ENCODE assay signal across 1 cellular context in the genomic region with DNA sequence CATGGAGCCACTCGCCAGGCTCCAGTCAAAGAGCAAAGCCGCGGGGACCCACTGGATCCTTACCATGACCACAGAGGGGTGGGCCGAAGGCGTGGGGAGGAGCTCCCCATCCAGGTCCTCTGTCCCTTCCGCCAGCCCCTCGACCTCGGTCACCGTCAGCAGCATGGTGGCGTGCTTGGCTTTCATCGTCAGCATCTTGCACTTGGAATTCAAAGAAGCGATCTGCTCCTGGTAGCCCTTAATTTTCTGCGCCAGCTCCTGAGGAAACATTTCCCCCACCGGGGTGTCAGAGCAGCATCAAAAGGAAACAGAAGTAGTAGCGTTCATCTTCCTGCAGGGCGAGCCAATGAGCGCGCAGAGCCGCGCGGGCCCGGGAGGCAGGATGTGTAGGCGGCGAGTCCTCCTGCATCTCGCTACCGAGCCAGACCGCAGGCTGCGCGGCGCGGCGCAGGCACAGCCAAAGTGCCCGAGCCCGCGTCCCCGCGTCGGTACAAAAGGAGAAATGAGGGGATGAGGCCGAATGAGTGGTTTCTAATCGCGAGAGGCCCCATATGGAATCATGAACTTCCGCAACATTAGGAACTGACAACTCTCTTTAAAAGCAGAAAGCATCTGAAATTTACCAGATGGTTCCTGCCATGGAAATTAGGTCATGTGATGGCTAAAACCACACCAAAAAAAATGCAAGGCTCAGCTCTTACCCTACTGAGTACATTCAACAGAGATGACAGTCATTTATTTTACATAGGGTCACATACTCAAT.
TF ChIP-seq lines count a peak whose summit lies in the region.

No MANE protein-coding gene starts in this region.

TF ChIP-seq in HepG2, 621 proteins besides CTCF, POLR2A, EP300 and RAD21 (continued from another document):
- TF ChIP-seq PHF5A (CRISPR knock-in tag; IDR thresholded peaks at IDR 0.05; ENCODE audit: low read depth, unreplicated experiment): no peak
- TF ChIP-seq KAT2B (IDR thresholded peaks at IDR 0.05; ENCODE audit: borderline replicate concordance, low read depth, low read length): no peak
- TF ChIP-seq SP1 (IDR thresholded peaks at IDR 0.05): no peak
- no peak for TF ChIP-seq SP1 (CRISPR knock-in tag; IDR thresholded peaks at IDR 0.05)
- no peak for TF ChIP-seq HNRNPH1 (optimal IDR thresholded peaks at IDR 0.05; ENCODE audit: low read depth, low read length)
- peak; percentile 73 for TF ChIP-seq NCOA1 (CRISPR knock-in tag; IDR thresholded peaks at IDR 0.05)
- TF ChIP-seq CREM (IDR thresholded peaks at IDR 0.05): peak; percentile 24; the same call in 1 of the 2 replicates
- no peak for TF ChIP-seq CREM (CRISPR knock-in tag; IDR thresholded peaks at IDR 0.05)
- TF ChIP-seq ARHGAP35 (CRISPR knock-in tag; IDR thresholded peaks at IDR 0.05; ENCODE audit: borderline replicate concordance): no peak
- no peak for TF ChIP-seq FOSL1 (CRISPR knock-in tag; IDR thresholded peaks at IDR 0.05; ENCODE audit: borderline replicate concordance)
- no peak for TF ChIP-seq ZNF75D (CRISPR knock-in tag; IDR thresholded peaks at IDR 0.05; ENCODE audit: borderline replicate concordance)
- TF ChIP-seq ZNF761 (CRISPR knock-in tag; conservative IDR thresholded peaks at IDR 0.05): peak; percentile 49; the same call in 1 of the 2 replicates
- TF ChIP-seq SRSF1 (optimal IDR thresholded peaks at IDR 0.05; ENCODE audit: low read depth, low read length): peak; percentile 82
- TF ChIP-seq STAT5B (CRISPR knock-in tag; IDR thresholded peaks at IDR 0.05): no peak
- TF ChIP-seq EHMT2 (IDR thresholded peaks at IDR 0.05; ENCODE audit: borderline replicate concordance, low read depth, low read length): no peak; the same call in 1 of the 2 replicates
- TF ChIP-seq ATF7-NPFF (CRISPR knock-in tag; IDR thresholded peaks at IDR 0.05; ENCODE audit: low read depth): no peak; the same call in 1 of the 2 replicates
- TF ChIP-seq ZNF44 (CRISPR knock-in tag; IDR thresholded peaks at IDR 0.05): peak; percentile 93
- peak; percentile 91; the same call in 1 of the 2 replicates for TF ChIP-seq ZNF598 (CRISPR knock-in tag; IDR thresholded peaks at IDR 0.05; ENCODE audit: borderline replicate concordance)
- TF ChIP-seq HDAC2 (CRISPR knock-in tag; IDR thresholded peaks at IDR 0.05): peak; percentile 87
